ENCODE assay signal across 16 cellular contexts in genomic region chr6:122752990-122753687, GRCh38. TPM values are rescaled to one million over a fixed set of nuclear protein-coding genes. Genes with fewer than 3 reads are reported as not detected.
DNase-seq lines count a peak whose midpoint lies in the region; ATAC-seq, FAIRE-seq and TF ChIP-seq lines count a peak whose summit lies in the region.
"Had no signal": no experiment of that assay in that cellular context is flagged by ENCODE, and none has a peak within 500 bp of the region (broad histone marks: within the 10 kb centered on the region; RNA-seq: fewer than 3 reads in every experiment).

No MANE protein-coding gene starts in this region.

- TF ChIP-seq CTCF in A549 (IDR thresholded peaks at IDR 0.05) (no peak), ascending aorta (IDR thresholded peaks at IDR 0.05) (no peak), GM20000 (IDR thresholded peaks at IDR 0.05; ENCODE audit: extremely low read depth, missing control alignments) (no peak)

- H3K18ac ChIP-seq in mesenchymal stem cell (ENCODE audit: low read depth in 1 of 2, low read length in 2 of 2): no peak overlapping the region

- H2BK5ac ChIP-seq in mesenchymal stem cell (ENCODE audit: low read depth, low read length, poor library complexity, severe bottlenecking): no peak overlapping the region

- H3K4me2 ChIP-seq in A549 (0 out of 3 replicates have a peak overlapping the region, but pooled peaks have one; percentile 10), mesenchymal stem cell (ENCODE audit: low read length, poor library complexity, severe bottlenecking) (no peak overlapping the region)

- H3K9me3 ChIP-seq in A549: no peaks in the 10 kb centered on the region
- no peaks in the 10 kb centered on the region for H3K9me3 ChIP-seq in ascending aorta
- H3K9me3 ChIP-seq in mesenchymal stem cell (ENCODE audit: control insufficient read depth, low read length): no peaks in the 10 kb centered on the region
- H3K9me3 ChIP-seq: esophagus squamous epithelium had no signal

- H3K79me1 ChIP-seq in mesenchymal stem cell (replicated peaks; ENCODE audit: low read length, poor library complexity, severe bottlenecking): no peaks in the 10 kb centered on the region

- H2BK12ac ChIP-seq in mesenchymal stem cell (ENCODE audit: low read length in 2 of 2): no peak overlapping the region

- H2AK5ac ChIP-seq in mesenchymal stem cell (ENCODE audit: low read length, severe bottlenecking): no peak overlapping the region

- ATAC-seq in A549 (no peak), GM19023 (IDR thresholded peaks at IDR 0.05; ENCODE audit: unreplicated experiment) (no peak)

- no peak overlapping the region for H2BK15ac ChIP-seq in mesenchymal stem cell (ENCODE audit: low read depth, poor library complexity, severe bottlenecking)

- H2BK120ac ChIP-seq in mesenchymal stem cell (ENCODE audit: low read depth, low read length): no peak overlapping the region

- peak overlapping the region; percentile 68 for H3K9ac ChIP-seq in mesenchymal stem cell (ENCODE audit: low read length)
- H3K9ac ChIP-seq: BLaER1 treated with 17β-estradiol and CSF1 and Interleukin-3, amounts not matched to agents 10 nM and 100 nM; GM23248 had no signal

- no peak overlapping the region for H3K14ac ChIP-seq in mesenchymal stem cell (ENCODE audit: low read length in 2 of 2)

- intact Hi-C loops in ascending aorta (cut with DNase I): no loop called here

- WGBS in A549 (ENCODE audit: missing lambda C conversion rate): 72% methylated on average over 10 of the region's 10 CpGs
- WGBS in mesenchymal stem cell: 96% methylated on average over 10 of the region's 10 CpGs

- no peak overlapping the region for H4K91ac ChIP-seq in mesenchymal stem cell (ENCODE audit: low read length)

- POLR2A ChIA-PET in A549 (lab: Yijun Ruan, JAX): no interaction called here

- no peak overlapping the region for H3K23ac ChIP-seq in mesenchymal stem cell (ENCODE audit: low read length in 2 of 2)

- no peak overlapping the region for H3K27ac ChIP-seq in A549
- H3K27ac ChIP-seq in ascending aorta: no peak overlapping the region
- H3K27ac ChIP-seq in mesenchymal stem cell (ENCODE audit: low read length, poor library complexity, severe bottlenecking): no peak overlapping the region
- H3K27ac ChIP-seq: BLaER1 treated with 17β-estradiol and CSF1 and Interleukin-3, amounts not matched to agents 10 nM and 100 nM; esophagus squamous epithelium; GM23248 had no signal

- TF ChIP-seq EP300 in A549 (IDR thresholded peaks at IDR 0.05): no peak

- no peak overlapping the region for H2AFZ ChIP-seq in mesenchymal stem cell (ENCODE audit: low read depth, low read length)
- H2AFZ ChIP-seq: GM23248 had no signal

- H3K4me1 ChIP-seq in A549 (no peaks in the 10 kb centered on the region), ascending aorta (no peaks in the 10 kb centered on the region), mesenchymal stem cell (ENCODE audit: control insufficient read depth, insufficient read depth, low read depth, low read length) (no peaks in the 10 kb centered on the region)
- H3K4me1 ChIP-seq: esophagus squamous epithelium had no signal

- no peak for DNase-seq in A549 (ENCODE audit: low read depth in 1 of 2, low spot score in 1 of 2)
- peak; percentile 24 for DNase-seq in H7
- DNase-seq in ascending aorta (ENCODE audit: low spot score in 2 of 2): no peak
- DNase-seq in mesenchymal stem cell: no peak
- DNase-seq in GM20000 (ENCODE audit: low spot score): no peak
- DNase-seq in NCI-H2227 (lab: John Stamatoyannopoulos, UW; ENCODE audit: unreplicated experiment): no peak
- no peak for DNase-seq in AML-193 (lab: John Stamatoyannopoulos, UW)
- DNase-seq: esophagus squamous epithelium; GM23248; stimulated activated CD4-positive, alpha-beta T cell treated with anti-CD3 and anti-CD28 coated beads, Interleukin-1b, Interleukin-23, amount 100 ng/mL, for 48 hours had no signal

- H3K27me3 ChIP-seq in H7 (ENCODE audit: control insufficient read depth, insufficient read depth, low read length): peaks cover 59% of the 10 kb centered on the region
- no peaks in the 10 kb centered on the region for H3K27me3 ChIP-seq in ascending aorta
- no peaks in the 10 kb centered on the region for H3K27me3 ChIP-seq in mesenchymal stem cell (ENCODE audit: control insufficient read depth in 1 of 2, insufficient read depth in 1 of 2, low read length in 2 of 2)
- H3K27me3 ChIP-seq: BLaER1 treated with 17β-estradiol and CSF1 and Interleukin-3, amounts not matched to agents 10 nM and 100 nM; esophagus squamous epithelium had no signal

- no peak overlapping the region for H3K4ac ChIP-seq in mesenchymal stem cell (ENCODE audit: low read depth in 1 of 2, low read length in 2 of 2)

- H3K4me3 ChIP-seq in A549 (no peak overlapping the region), H7 (ENCODE audit: insufficient read depth, low read depth, low read length) (no peak overlapping the region), ascending aorta (peak overlapping the region; percentile 35 to 40), mesenchymal stem cell (ENCODE audit: insufficient read depth in 1 of 2, low read depth in 1 of 2, low read length in 2 of 2) (peak overlapping the region in 1 of 2 experiments; percentile 64)
- H3K4me3 ChIP-seq: BLaER1 treated with 17β-estradiol and CSF1 and Interleukin-3, amounts not matched to agents 10 nM and 100 nM; GM23248 had no signal

- CTCF ChIA-PET in A549 (lab: Yijun Ruan, JAX): interaction anchor here (1.4 to 1.7 kb wide), 2 partner anchors 36 to 86 kb away, joined by 3 to 5 read pairs; partner anchors contain the start of gene SMPDL3A

- H3K36me3 ChIP-seq in H7 (replicated peaks; ENCODE audit: control insufficient read depth, insufficient read depth, low read length) (no peaks in the 10 kb centered on the region), ascending aorta (no peaks in the 10 kb centered on the region), mesenchymal stem cell (ENCODE audit: control insufficient read depth in 1 of 2, insufficient read depth in 2 of 2, low read depth in 1 of 2, low read length in 2 of 2) (no peaks in the 10 kb centered on the region)
- H3K36me3 ChIP-seq: BLaER1 treated with 17β-estradiol and CSF1 and Interleukin-3, amounts not matched to agents 10 nM and 100 nM; esophagus squamous epithelium had no signal

- no peak overlapping the region for H4K8ac ChIP-seq in mesenchymal stem cell (ENCODE audit: low read length)

- no peak for FAIRE-seq in A549 (lab: Jason Lieb, UNC)
- FAIRE-seq: colon, TTC549 had no signal

- TF ChIP-seq POLR2A in A549 (IDR thresholded peaks at IDR 0.05; ENCODE audit: low read length): no peak

- no peak for TF ChIP-seq RAD21 in A549 (conservative IDR thresholded peaks at IDR 0.05 in 1 of 2, IDR thresholded peaks at IDR 0.05 in 1 of 2)

TF ChIP-seq in A549, 52 proteins besides CTCF, POLR2A, EP300 and RAD21:
- TF ChIP-seq TFCP2L1 (CRISPR knock-in tag; IDR thresholded peaks at IDR 0.05): no peak
- no peak for TF ChIP-seq CBX2 (IDR thresholded peaks at IDR 0.05; ENCODE audit: borderline replicate concordance, low read depth)

RNA-seq across cellular contexts. Expression of gene FABP7, which starts 26.4 kb away (rescaled TPM):
- polyA plus RNA-seq in A549 (2011; rRNA removed): not detected in 2 replicates
- polyA plus RNA-seq in A549 (2012; cell fraction: cytosol; rRNA removed): not detected in 2 replicates
- not detected in 2 replicates for polyA plus RNA-seq in A549 (2012; cell fraction: nucleus; rRNA removed)
- polyA plus RNA-seq in A549 (2017; fragmentation: RNase III; extraction: RNeasy Plus Mini Kit Qiagen cat#74134 plus additional on column Dnase treatment): not detected in 3 replicates
- polyA minus RNA-seq in A549 (2011; rRNA and poly(A)+ RNA removed): not detected in 2 replicates
- 0.11 and 0.28 TPM in 2 replicates for total RNA-seq in H7 (2014; rRNA removed; shearing (Covaris generic))
- not detected for total RNA-seq in ascending aorta
- polyA plus RNA-seq in mesenchymal stem cell (2013, experiment 1 of 2): 0.10 TPM
- 0.12 TPM for polyA plus RNA-seq in mesenchymal stem cell (2013, experiment 2 of 2)
- total RNA-seq: Daoy, esophagus squamous epithelium, GM23248, LHCN-M2 had no signal
- polyA plus RNA-seq: GM23248 had no signal

RNA-seq across cellular contexts. Expression of gene SMPDL3A, which starts 35.9 kb away (rescaled TPM):
- polyA plus RNA-seq in A549 (2011; rRNA removed) (3.3 and 3.6 TPM in 2 replicates), A549 (2017; fragmentation: RNase III; extraction: RNeasy Plus Mini Kit Qiagen cat#74134 plus additional on column Dnase treatment) (1.6 to 2.7 TPM (median 2.0 TPM) in 3 replicates)
- polyA plus RNA-seq in A549 (2012; cell fraction: cytosol; rRNA removed): 1.5 and 1.8 TPM in 2 replicates
- polyA plus RNA-seq in A549 (2012; cell fraction: nucleus; rRNA removed): 1.1 and 1.5 TPM in 2 replicates
- 0.49 and 0.62 TPM in 2 replicates for polyA minus RNA-seq in A549 (2011; rRNA and poly(A)+ RNA removed)
- total RNA-seq in H7 (2014; rRNA removed; shearing (Covaris generic)): 0.89 and 1.8 TPM in 2 replicates
- 2.7 TPM for total RNA-seq in ascending aorta
- polyA plus RNA-seq in mesenchymal stem cell (2013, experiment 1 of 2): 45.7 TPM
- polyA plus RNA-seq in mesenchymal stem cell (2013, experiment 2 of 2): 47.1 TPM

Comparison
In these comparisons a context has a peak if more than half of its experiments do, and no peak if none do; other contexts are left out.
1. H3K4me3 ChIP-seq: peak in ascending aorta (2 of 2); none in A549 (single experiment) and H7 (single experiment).